Comparison of ENCODE assay signal across 10 cellular contexts in genomic region chr6:133502451-133503259, GRCh38.
DNase-seq lines count a peak whose midpoint lies in the region; ATAC-seq, FAIRE-seq and TF ChIP-seq lines count a peak whose summit lies in the region.
"Had no signal": no experiment of that assay in that cellular context is flagged by ENCODE, and none has a peak within 500 bp of the region (broad histone marks: within the 10 kb centered on the region; RNA-seq: fewer than 3 reads in every experiment).

No MANE protein-coding gene starts in this region.

- no peaks in the 10 kb centered on the region for H3K27me3 ChIP-seq in Peyer's patch

- H3K27ac ChIP-seq in SK-N-MC, result peak overlapping the region; percentile 99
- no peak overlapping the region for H3K27ac ChIP-seq in Peyer's patch

- ATAC-seq in HG02938 (IDR thresholded peaks at IDR 0.05; ENCODE audit: unreplicated experiment), result no peak
- ATAC-seq in HG03457 (IDR thresholded peaks at IDR 0.05; ENCODE audit: unreplicated experiment), result no peak
- ATAC-seq: stimulated activated naive CD8-positive, alpha-beta T cell treated with anti-CD3 and anti-CD28 coated beads, Interleukin-15, Interleukin-2, amounts not matched to agents 100 U/mL and 50 U/mL, for 24 hours had no signal

- H3K9me3 ChIP-seq in SK-N-MC (ENCODE audit: low read depth, low read length) (no peaks in the 10 kb centered on the region), Peyer's patch (no peaks in the 10 kb centered on the region)

- no peak for TF ChIP-seq CTCF in Peyer's patch (IDR thresholded peaks at IDR 0.05)

- DNase-seq in Caki2 (ENCODE audit: low read depth), result peak; percentile 89
- DNase-seq in SK-N-MC (ENCODE audit: low read depth, low spot score), result peak; percentile 76
- DNase-seq in glomerular visceral epithelial cell (ENCODE audit: extremely low spot score), result peak; percentile 94
- peak; percentile 35 for DNase-seq in retina
- no peak for DNase-seq in GM19239 (ENCODE audit: insufficient read length, low spot score)
- DNase-seq in Peyer's patch, result no peak
- DNase-seq: activated CD4-positive, alpha-beta memory T cell treated with anti-CD3 and anti-CD28 coated beads for 36 hours; stimulated activated naive CD8-positive, alpha-beta T cell treated with anti-CD3 and anti-CD28 coated beads, Interleukin-15, Interleukin-2, amounts not matched to agents 100 U/mL and 50 U/mL, for 24 hours had no signal

- TF ChIP-seq POLR2A in Peyer's patch (IDR thresholded peaks at IDR 0.05), result no peak

- peak overlapping the region; percentile 65 for H3K9ac ChIP-seq in SK-N-MC (ENCODE audit: insufficient read length)

- no peak for FAIRE-seq in GM19239 (lab: Jason Lieb, UNC)

- no peaks in the 10 kb centered on the region for H3K4me1 ChIP-seq in Peyer's patch

- H3K4me3 ChIP-seq in SK-N-MC, result peak overlapping the region; percentile 34
- H3K4me3 ChIP-seq in Peyer's patch, result no peak overlapping the region

- in situ Hi-C loops in Caki2 (cut with HindIII; ENCODE audit: low pct_unique_long_range_greater_than_20kb, low sequenced_read_pairs), result no loop called here

- H3K36me3 ChIP-seq in SK-N-MC (ENCODE audit: insufficient read depth, low read length), result no peaks in the 10 kb centered on the region
- H3K36me3 ChIP-seq in Peyer's patch, result no peaks in the 10 kb centered on the region

Comparison
In these comparisons a context has a peak if more than half of its experiments do, and no peak if none do; other contexts are left out.
1. DNase-seq: peak in Caki2 (single experiment), SK-N-MC (single experiment), glomerular visceral epithelial cell (single experiment) and retina (single experiment); none in GM19239 (single experiment) and Peyer's patch (0 of 3).